Comparison of ENCODE assay signal across 28 cellular contexts in the genomic region with DNA sequence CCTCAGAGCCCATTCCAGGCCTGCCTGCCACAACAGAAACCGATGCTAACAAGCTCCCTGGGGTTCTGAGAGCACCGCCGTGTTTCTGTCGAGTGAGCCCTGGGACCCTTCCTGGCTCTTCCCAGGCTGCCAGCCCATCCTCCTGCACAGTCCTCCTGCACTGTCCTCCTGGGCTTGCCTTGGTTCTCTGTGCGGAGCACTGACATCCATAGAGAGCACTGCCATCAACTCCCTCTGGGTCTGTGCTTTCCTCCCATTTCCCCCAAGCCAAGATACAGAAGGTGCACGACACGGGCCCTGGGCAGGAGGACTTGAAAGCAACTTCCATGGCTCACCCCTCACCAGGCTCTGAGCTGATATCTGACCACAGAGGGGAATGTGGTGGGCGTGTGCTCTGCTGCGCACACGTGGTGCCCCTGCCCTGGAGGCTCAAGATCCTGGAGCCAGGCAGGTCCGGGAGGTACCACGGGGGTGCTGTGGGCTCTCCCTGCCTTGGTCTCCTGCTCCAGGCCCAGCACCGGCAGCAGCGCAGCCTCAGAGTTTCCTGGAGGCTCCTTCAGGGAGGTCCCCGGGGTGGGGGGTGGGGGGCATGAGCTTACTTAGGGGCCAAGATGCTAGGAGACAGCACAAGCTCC.
"Had no signal": no experiment of that assay in that cellular context is flagged by ENCODE, and none has a peak within 500 bp of the region (broad histone marks: within the 10 kb centered on the region; RNA-seq: fewer than 3 reads in every experiment).

No MANE protein-coding gene starts in this region.

- H3K4me1 Mint-ChIP-seq: activated CD4-positive, alpha-beta T cell treated with anti-CD3 and anti-CD28 coated beads, Interleukin-2, amount 10 ng/mL, durations not matched to agents 24 days and 14 days; activated naive CD4-positive, alpha-beta T cell treated with anti-CD3 and anti-CD28 coated beads, Interleukin-2, amount 10 ng/mL, durations not matched to agents 7 days and 5 days; mesothelial cell of epicardium had no signal

- H3K27me3 Mint-ChIP-seq: activated CD4-positive, alpha-beta T cell treated with anti-CD3 and anti-CD28 coated beads, Interleukin-2, amount 10 ng/mL, durations not matched to agents 24 days and 14 days; activated naive CD4-positive, alpha-beta T cell treated with anti-CD3 and anti-CD28 coated beads, Interleukin-2, amount 10 ng/mL, durations not matched to agents 7 days and 5 days; naive B cell; stimulated activated memory B cell treated with anti-CD40 and anti-IgM and Interleukin-4, amounts not matched to agents 10 μg/mL and 1 μg/mL and 100 μg/mL, for 72 hours; T-helper 17 cell had no signal

- H3K27me3 ChIP-seq: ascending aorta, cardiac muscle cell, dorsolateral prefrontal cortex, tibial nerve had no signal

- H3K4me2 ChIP-seq: smooth muscle cell had no signal

- H3K36me3 Mint-ChIP-seq: activated naive CD4-positive, alpha-beta T cell treated with anti-CD3 and anti-CD28 coated beads, Interleukin-2, amount 10 ng/mL, durations not matched to agents 7 days and 5 days; activated naive CD8-positive, alpha-beta T cell treated with anti-CD3 and anti-CD28 coated beads, Interleukin-2, amount 10 ng/mL, durations not matched to agents 7 days and 5 days; brain; mesothelial cell of epicardium; naive B cell had no signal

- H3K9me3 Mint-ChIP-seq: activated CD4-positive, alpha-beta T cell treated with anti-CD3 and anti-CD28 coated beads, Interleukin-2, amount 10 ng/mL, durations not matched to agents 24 days and 14 days; activated CD8-positive, alpha-beta T cell treated with anti-CD3 and anti-CD28 coated beads for 36 hours; activated naive CD8-positive, alpha-beta T cell treated with anti-CD3 and anti-CD28 coated beads, Interleukin-2, amount 10 ng/mL, durations not matched to agents 7 days and 5 days; activated T-cell treated with anti-CD3 and anti-CD28 coated beads, Interleukin-2, amount 50 U/mL, for 72 hours; mesothelial cell of epicardium; stimulated activated memory B cell treated with anti-CD40 and anti-IgM and Interleukin-4, amounts not matched to agents 10 μg/mL and 1 μg/mL and 100 μg/mL, for 72 hours had no signal

- H3K4me3 Mint-ChIP-seq: activated CD4-positive, alpha-beta T cell treated with anti-CD3 and anti-CD28 coated beads, Interleukin-2, amount 10 ng/mL, durations not matched to agents 24 days and 14 days; activated CD8-positive, alpha-beta T cell treated with anti-CD3 and anti-CD28 coated beads for 36 hours; activated naive CD4-positive, alpha-beta T cell treated with anti-CD3 and anti-CD28 coated beads, Interleukin-2, amount 10 ng/mL, durations not matched to agents 7 days and 5 days; activated naive CD8-positive, alpha-beta T cell treated with anti-CD3 and anti-CD28 coated beads, Interleukin-2, amount 10 ng/mL, durations not matched to agents 7 days and 5 days; activated T-cell treated with anti-CD3 and anti-CD28 coated beads, Interleukin-2, amount 50 U/mL, for 72 hours; brain; mesothelial cell of epicardium; naive B cell; nephron progenitor cell; stimulated activated memory B cell treated with anti-CD40 and anti-IgM and Interleukin-4, amounts not matched to agents 10 μg/mL and 1 μg/mL and 100 μg/mL, for 72 hours; T-helper 17 cell had no signal

- ATAC-seq: activated CD8-positive, alpha-beta T cell treated with anti-CD3 and anti-CD28 coated beads for 36 hours; activated T-cell treated with anti-CD3 and anti-CD28 coated beads, Interleukin-2, amount 50 U/mL, for 72 hours; left cardiac atrium; pancreas; psoas muscle; stimulated activated memory B cell treated with anti-CD40 and anti-IgM and Interleukin-4, amounts not matched to agents 10 μg/mL and 1 μg/mL and 100 μg/mL, for 72 hours; T-helper 17 cell had no signal

- H3K9me3 ChIP-seq: ascending aorta, pancreas, psoas muscle had no signal

- H3K4me1 ChIP-seq: ascending aorta, pancreas, psoas muscle, tibial nerve had no signal

- H3K27ac Mint-ChIP-seq: activated CD4-positive, alpha-beta T cell treated with anti-CD3 and anti-CD28 coated beads, Interleukin-2, amount 10 ng/mL, durations not matched to agents 24 days and 14 days; activated CD8-positive, alpha-beta T cell treated with anti-CD3 and anti-CD28 coated beads for 36 hours; activated naive CD4-positive, alpha-beta T cell treated with anti-CD3 and anti-CD28 coated beads, Interleukin-2, amount 10 ng/mL, durations not matched to agents 7 days and 5 days; activated naive CD8-positive, alpha-beta T cell treated with anti-CD3 and anti-CD28 coated beads, Interleukin-2, amount 10 ng/mL, durations not matched to agents 7 days and 5 days; activated T-cell treated with anti-CD3 and anti-CD28 coated beads, Interleukin-2, amount 50 U/mL, for 72 hours; mesothelial cell of epicardium; naive B cell; stimulated activated memory B cell treated with anti-CD40 and anti-IgM and Interleukin-4, amounts not matched to agents 10 μg/mL and 1 μg/mL and 100 μg/mL, for 72 hours; T-helper 17 cell had no signal

- H3K27ac ChIP-seq: ascending aorta, cardiac muscle cell, coronary artery, pancreas, psoas muscle, tibial nerve had no signal

- H3K36me3 ChIP-seq: ascending aorta, cardiac muscle cell, pancreas, tibial nerve had no signal

- DNase-seq: activated CD4-positive, alpha-beta T cell treated with anti-CD3 and anti-CD28 coated beads, Interleukin-2, amount 10 ng/mL, durations not matched to agents 24 days and 14 days; activated CD4-positive, CD25-positive, alpha-beta regulatory T cell treated with anti-CD3 and anti-CD28 coated beads, Interleukin-2, amount 50 U/mL, for 72 hours; activated CD8-positive, alpha-beta T cell treated with anti-CD3 and anti-CD28 coated beads for 36 hours; activated gamma-delta T cell; activated naive CD4-positive, alpha-beta T cell treated with anti-CD3 and anti-CD28 coated beads, Interleukin-2, amount 10 ng/mL, durations not matched to agents 7 days and 5 days; activated naive CD8-positive, alpha-beta T cell treated with anti-CD3 and anti-CD28 coated beads, Interleukin-2, amount 10 ng/mL, durations not matched to agents 7 days and 5 days; activated T-cell treated with anti-CD3 and anti-CD28 coated beads, Interleukin-2, amount 50 U/mL, for 72 hours; effector memory CD4-positive, alpha-beta T cell; glutamatergic neuron; left cardiac atrium; naive B cell; nephron progenitor cell; pancreas; psoas muscle; stimulated activated CD4-positive, alpha-beta T cell treated with anti-CD3 and anti-CD28 coated beads, Interleukin-1b, Interleukin-23, amount 100 ng/mL, for 48 hours; stimulated activated CD4-positive, alpha-beta T cell treated with anti-CD3 and anti-CD28 coated beads, Interleukin-4, amount 100 ng/mL, for 4 hours; stimulated activated CD8-positive, alpha-beta memory T cell treated with anti-CD3 and anti-CD28 coated beads, Interleukin-4, amount 100 ng/mL, for 48 hours; T-helper 17 cell; T1000 had no signal

- H3K4me3 ChIP-seq: ascending aorta, cardiac muscle cell, coronary artery, dorsolateral prefrontal cortex, pancreas, psoas muscle, smooth muscle cell, tibial nerve had no signal
